Comparison of ENCODE assay signal across 15 cellular contexts in genomic region chr6:74597840-74598239, GRCh38.
DNase-seq lines count a peak whose midpoint lies in the region; ATAC-seq, FAIRE-seq and TF ChIP-seq lines count a peak whose summit lies in the region.
"Had no signal": no experiment of that assay in that cellular context is flagged by ENCODE, and none has a peak within 500 bp of the region (broad histone marks: within the 10 kb centered on the region; RNA-seq: fewer than 3 reads in every experiment).

No MANE protein-coding gene starts in this region.

- peaks cover 13% of the 10 kb centered on the region for H3K4me1 ChIP-seq in RWPE2 (ENCODE audit: insufficient read depth, poor library complexity, severe bottlenecking)
- H3K4me1 ChIP-seq: heart right ventricle, lower lobe of right lung, suprapubic skin had no signal

- no peaks in the 10 kb centered on the region for H3K36me3 Mint-ChIP-seq in activated naive CD4-positive, alpha-beta T cell treated with anti-CD3 and anti-CD28 coated beads, Interleukin-2, amount 50 U/mL, for 72 hours

- no peaks in the 10 kb centered on the region for H3K9me3 ChIP-seq in RWPE2 (ENCODE audit: severe bottlenecking)
- H3K9me3 ChIP-seq: lower lobe of right lung, suprapubic skin had no signal

- intact Hi-C loops in Right ventricle myocardium superior (cut with DNase I): no loop called here

- no peak overlapping the region for H3K4me3 ChIP-seq in RWPE2 (ENCODE audit: severe bottlenecking)
- H3K4me3 ChIP-seq: heart right ventricle, lower lobe of right lung, suprapubic skin had no signal

- no peak overlapping the region for H3K27ac Mint-ChIP-seq in activated naive CD4-positive, alpha-beta T cell treated with anti-CD3 and anti-CD28 coated beads, Interleukin-2, amount 50 U/mL, for 72 hours
- H3K27ac Mint-ChIP-seq: activated CD4-positive, alpha-beta memory T cell treated with anti-CD3 and anti-CD28 coated beads, Interleukin-2, amount 10 ng/mL, durations not matched to agents 7 days and 5 days; CD4-positive, alpha-beta T cell had no signal

- no peak for FAIRE-seq in GM19239 (lab: Jason Lieb, UNC)
- FAIRE-seq: bronchial epithelial cell had no signal

- no peaks in the 10 kb centered on the region for H3K27me3 ChIP-seq in RWPE2 (ENCODE audit: insufficient read depth, poor library complexity, severe bottlenecking)
- H3K27me3 ChIP-seq: heart right ventricle, suprapubic skin had no signal

- TF ChIP-seq CTCF in RWPE2 (IDR thresholded peaks at IDR 0.05; ENCODE audit: poor library complexity, severe bottlenecking): no peak

- H3K9me3 Mint-ChIP-seq in activated naive CD4-positive, alpha-beta T cell treated with anti-CD3 and anti-CD28 coated beads, Interleukin-2, amount 50 U/mL, for 72 hours: peaks cover 0 to 3% of the 10 kb centered on the region in 2 donors
- H3K9me3 Mint-ChIP-seq: activated CD4-positive, alpha-beta memory T cell treated with anti-CD3 and anti-CD28 coated beads, Interleukin-2, amount 10 ng/mL, durations not matched to agents 7 days and 5 days had no signal

- peak overlapping the region; percentile 43 for H3K27ac ChIP-seq in RWPE2 (ENCODE audit: poor library complexity, severe bottlenecking)
- H3K27ac ChIP-seq: lower lobe of right lung, suprapubic skin had no signal

- ATAC-seq in GM18870 (IDR thresholded peaks at IDR 0.05; ENCODE audit: unreplicated experiment): peak; percentile 32
- peak; percentile 38 for ATAC-seq in GM21717 (IDR thresholded peaks at IDR 0.05; ENCODE audit: unreplicated experiment)
- ATAC-seq in HG03097 (IDR thresholded peaks at IDR 0.05; ENCODE audit: low FRiP score, unreplicated experiment): peak; percentile 34
- no peak for ATAC-seq in RWPE2 (ENCODE audit: low read depth)
- no peak for ATAC-seq in activated naive CD4-positive, alpha-beta T cell treated with anti-CD3 and anti-CD28 coated beads, Interleukin-2, amount 50 U/mL, for 72 hours
- ATAC-seq in Right ventricle myocardium superior (ENCODE audit: poor library complexity): no peak

- DNase-seq in RWPE2 (ENCODE audit: low spot score) (no peak), GM19239 (ENCODE audit: insufficient read length, low spot score) (no peak), Right ventricle myocardium superior (no peak), SKM-1 (lab: John Stamatoyannopoulos, UW; ENCODE audit: unreplicated experiment) (no peak)
- no peak for DNase-seq in activated naive CD4-positive, alpha-beta T cell treated with anti-CD3 and anti-CD28 coated beads, Interleukin-2, amount 50 U/mL, for 72 hours (ENCODE audit: low spot score in 2 of 2)
- DNase-seq: activated CD4-positive, alpha-beta memory T cell treated with anti-CD3 and anti-CD28 coated beads, Interleukin-2, amount 10 ng/mL, durations not matched to agents 7 days and 5 days; CD4-positive, alpha-beta T cell; GF-D8; heart right ventricle; lower lobe of right lung had no signal

- no peaks in the 10 kb centered on the region for H3K36me3 ChIP-seq in RWPE2 (ENCODE audit: low read depth)
- H3K36me3 ChIP-seq: heart right ventricle, lower lobe of right lung, suprapubic skin had no signal

Comparison
In these comparisons a context has a peak if more than half of its experiments do, and no peak if none do; other contexts are left out.
1. ATAC-seq: peak in GM18870 (single experiment), GM21717 (single experiment) and HG03097 (single experiment); none in RWPE2 (single experiment), activated naive CD4-positive, alpha-beta T cell treated with anti-CD3 and anti-CD28 coated beads, Interleukin-2, amount 50 U/mL, for 72 hours (0 of 2) and Right ventricle myocardium superior (single experiment).